Comparison of ENCODE assay signal across 12 cellular contexts in genomic region chr18:26978812-26979341, GRCh38.
A peak's percentile ranks its signal among the peaks of the same experiment; 100 is the strongest.
DNase-seq lines count a peak whose midpoint lies in the region; ATAC-seq, FAIRE-seq and TF ChIP-seq lines count a peak whose summit lies in the region.
"Had no signal": no experiment of that assay in that cellular context is flagged by ENCODE, and none has a peak within 500 bp of the region (broad histone marks: within the 10 kb centered on the region; RNA-seq: fewer than 3 reads in every experiment).

No MANE protein-coding gene starts in this region.

- DNase-seq in GM12891 (ENCODE audit: insufficient read length, low spot score), result peak; percentile 25
- peak; percentile 9 for DNase-seq in M059J (ENCODE audit: low read depth)
- DNase-seq in Caco-2, result no peak
- no peak for DNase-seq in HEK293T (ENCODE audit: extremely low spot score)
- no peak for DNase-seq in effector CD8-positive, alpha-beta T cell (lab: John Stamatoyannopoulos, UW)
- no peak for DNase-seq in dermis blood vessel endothelial cell
- DNase-seq: activated CD4-positive, alpha-beta T cell treated with anti-CD3 and anti-CD28 coated beads, Interleukin-2, amount 10 ng/mL, durations not matched to agents 24 days and 14 days; natural killer cell; NCI-H1417 had no signal

- no TSS peak for BruUV-seq in Caco-2 (replicated peaks; lab: Mats Ljungman, UMichigan)

- H3K27ac Mint-ChIP-seq in Caco-2 (ENCODE audit: unreplicated experiment), result no peak overlapping the region
- H3K27ac Mint-ChIP-seq: activated CD4-positive, alpha-beta T cell treated with anti-CD3 and anti-CD28 coated beads, Interleukin-2, amount 10 ng/mL, durations not matched to agents 24 days and 14 days; natural killer cell had no signal

- no peaks in the 10 kb centered on the region for H3K9me3 Mint-ChIP-seq in Caco-2 (ENCODE audit: unreplicated experiment)
- H3K9me3 Mint-ChIP-seq: activated CD4-positive, alpha-beta T cell treated with anti-CD3 and anti-CD28 coated beads, Interleukin-2, amount 10 ng/mL, durations not matched to agents 24 days and 14 days had no signal

- CTCF ChIA-PET in Caco-2 (lab: Charles Lee) (no interaction called here), HEK293T (lab: Yijun Ruan, JAX) (no interaction called here)

- no peak overlapping the region for H3K4me3 Mint-ChIP-seq in Caco-2 (ENCODE audit: unreplicated experiment)
- H3K4me3 Mint-ChIP-seq: activated CD4-positive, alpha-beta T cell treated with anti-CD3 and anti-CD28 coated beads, Interleukin-2, amount 10 ng/mL, durations not matched to agents 24 days and 14 days; natural killer cell had no signal

- TF ChIP-seq CTCF in Caco-2 (IDR thresholded peaks at IDR 0.05; ENCODE audit: insufficient read depth in 1 of 2, low read depth in 1 of 2, low read length in 1 of 2, severe bottlenecking in 1 of 2, unreplicated experiment in 1 of 2), result no peak

- H3K27me3 Mint-ChIP-seq in Caco-2 (ENCODE audit: insufficient read depth, unreplicated experiment), result no peaks in the 10 kb centered on the region
- H3K27me3 Mint-ChIP-seq: activated CD4-positive, alpha-beta T cell treated with anti-CD3 and anti-CD28 coated beads, Interleukin-2, amount 10 ng/mL, durations not matched to agents 24 days and 14 days had no signal

- no peak for TF ChIP-seq POLR2A in GM12891 (IDR thresholded peaks at IDR 0.05; ENCODE audit: low read depth, low read length)

- H3K36me3 Mint-ChIP-seq in Caco-2 (ENCODE audit: insufficient read depth, unreplicated experiment), result peaks cover 7% of the 10 kb centered on the region
- H3K36me3 Mint-ChIP-seq: natural killer cell had no signal

- no peaks in the 10 kb centered on the region for H3K27me3 ChIP-seq in Caco-2 (replicated peaks; ENCODE audit: control insufficient read depth, insufficient read depth, low read length)
- H3K27me3 ChIP-seq: SJSA1 had no signal

- H3K4me1 Mint-ChIP-seq in Caco-2 (ENCODE audit: low read depth, unreplicated experiment), result no peaks in the 10 kb centered on the region
- H3K4me1 Mint-ChIP-seq: activated CD4-positive, alpha-beta T cell treated with anti-CD3 and anti-CD28 coated beads, Interleukin-2, amount 10 ng/mL, durations not matched to agents 24 days and 14 days; natural killer cell had no signal

- peak; percentile 97 for ATAC-seq in GM19438 (IDR thresholded peaks at IDR 0.05; ENCODE audit: low read depth, unreplicated experiment)
- ATAC-seq in HG02938 (IDR thresholded peaks at IDR 0.05; ENCODE audit: unreplicated experiment), result peak; percentile 96
- ATAC-seq: natural killer cell had no signal

- no peaks in the 10 kb centered on the region for H3K9me3 ChIP-seq in Caco-2
- H3K9me3 ChIP-seq: SJSA1 had no signal

- intact Hi-C loops in Caco-2 (cut with micrococcal nuclease; ENCODE audit: unreplicated experiment), result no loop called here

- H3K36me3 ChIP-seq in Caco-2 (ENCODE audit: control insufficient read depth, insufficient read depth, low read length), result no peaks in the 10 kb centered on the region
- H3K36me3 ChIP-seq: SJSA1 had no signal

- H3K4me3 ChIP-seq in Caco-2 (ENCODE audit: low read depth, low read length), result no peak overlapping the region
- H3K4me3 ChIP-seq: SJSA1 had no signal

- peak; percentile 94 for FAIRE-seq in GM12891 (lab: Jason Lieb, UNC)

- POLR2A ChIA-PET in Caco-2 (lab: Charles Lee) (no interaction called here), HEK293T (lab: Yijun Ruan, JAX) (no interaction called here)

- no peaks in the 10 kb centered on the region for H3K4me1 ChIP-seq in Caco-2
- H3K4me1 ChIP-seq: SJSA1 had no signal

TF ChIP-seq in GM12891, 5 proteins besides CTCF, POLR2A, EP300 and RAD21:
- TF ChIP-seq POLR2AphosphoS5 (IDR thresholded peaks at IDR 0.05; ENCODE audit: low read depth, low read length) (no peak), SPI1 (IDR thresholded peaks at IDR 0.05; ENCODE audit: low read depth, low read length) (peak; percentile 85), TAF1 (IDR thresholded peaks at IDR 0.05; ENCODE audit: low read depth, low read length) (no peak), PAX5 (IDR thresholded peaks at IDR 0.05; ENCODE audit: insufficient read depth, low read length, severe bottlenecking) (no peak), POU2F2 (IDR thresholded peaks at IDR 0.05; ENCODE audit: low read depth, low read length) (no peak)

TF ChIP-seq in HEK293T, 16 proteins besides CTCF, POLR2A, EP300 and RAD21:
- TF ChIP-seq TARDBP (IDR thresholded peaks at IDR 0.05) (no peak), FOXA1 (IDR thresholded peaks at IDR 0.05) (no peak), CTBP1 (IDR thresholded peaks at IDR 0.05; ENCODE audit: borderline replicate concordance) (no peak), SUZ12 (IDR thresholded peaks at IDR 0.05) (no peak), FOXM1 (IDR thresholded peaks at IDR 0.05; ENCODE audit: borderline replicate concordance) (no peak), BHLHE40 (IDR thresholded peaks at IDR 0.05; ENCODE audit: borderline replicate concordance) (no peak), HDGF (IDR thresholded peaks at IDR 0.05; ENCODE audit: borderline replicate concordance) (no peak), ZNF384 (IDR thresholded peaks at IDR 0.05) (no peak), L3MBTL2 (conservative IDR thresholded peaks at IDR 0.05) (no peak), ARNT (IDR thresholded peaks at IDR 0.05) (no peak), ELF4 (IDR thresholded peaks at IDR 0.05) (no peak), FOXK2 (IDR thresholded peaks at IDR 0.05) (no peak), LEF1 (IDR thresholded peaks at IDR 0.05; ENCODE audit: borderline replicate concordance) (no peak), SP1 (IDR thresholded peaks at IDR 0.05) (no peak), NFRKB (IDR thresholded peaks at IDR 0.05) (no peak)
- TF ChIP-seq, protein P1, sequence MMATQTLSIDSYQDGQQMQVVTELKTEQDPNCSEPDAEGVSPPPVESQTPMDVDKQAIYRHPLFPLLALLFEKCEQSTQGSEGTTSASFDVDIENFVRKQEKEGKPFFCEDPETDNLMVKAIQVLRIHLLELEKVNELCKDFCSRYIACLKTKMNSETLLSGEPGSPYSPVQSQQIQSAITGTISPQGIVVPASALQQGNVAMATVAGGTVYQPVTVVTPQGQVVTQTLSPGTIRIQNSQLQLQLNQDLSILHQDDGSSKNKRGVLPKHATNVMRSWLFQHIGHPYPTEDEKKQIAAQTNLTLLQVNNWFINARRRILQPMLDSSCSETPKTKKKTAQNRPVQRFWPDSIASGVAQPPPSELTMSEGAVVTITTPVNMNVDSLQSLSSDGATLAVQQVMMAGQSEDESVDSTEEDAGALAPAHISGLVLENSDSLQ (IDR thresholded peaks at IDR 0.05), result no peak

Comparison
In these comparisons a context has a peak if more than half of its experiments do, and no peak if none do; other contexts are left out.
1. DNase-seq: peak in GM12891 (single experiment) and M059J (single experiment); none in Caco-2 (0 of 2), HEK293T (single experiment), effector CD8-positive, alpha-beta T cell (single experiment) and dermis blood vessel endothelial cell (single experiment).